Comparison of ENCODE assay signal across 15 cellular contexts in the genomic region with DNA sequence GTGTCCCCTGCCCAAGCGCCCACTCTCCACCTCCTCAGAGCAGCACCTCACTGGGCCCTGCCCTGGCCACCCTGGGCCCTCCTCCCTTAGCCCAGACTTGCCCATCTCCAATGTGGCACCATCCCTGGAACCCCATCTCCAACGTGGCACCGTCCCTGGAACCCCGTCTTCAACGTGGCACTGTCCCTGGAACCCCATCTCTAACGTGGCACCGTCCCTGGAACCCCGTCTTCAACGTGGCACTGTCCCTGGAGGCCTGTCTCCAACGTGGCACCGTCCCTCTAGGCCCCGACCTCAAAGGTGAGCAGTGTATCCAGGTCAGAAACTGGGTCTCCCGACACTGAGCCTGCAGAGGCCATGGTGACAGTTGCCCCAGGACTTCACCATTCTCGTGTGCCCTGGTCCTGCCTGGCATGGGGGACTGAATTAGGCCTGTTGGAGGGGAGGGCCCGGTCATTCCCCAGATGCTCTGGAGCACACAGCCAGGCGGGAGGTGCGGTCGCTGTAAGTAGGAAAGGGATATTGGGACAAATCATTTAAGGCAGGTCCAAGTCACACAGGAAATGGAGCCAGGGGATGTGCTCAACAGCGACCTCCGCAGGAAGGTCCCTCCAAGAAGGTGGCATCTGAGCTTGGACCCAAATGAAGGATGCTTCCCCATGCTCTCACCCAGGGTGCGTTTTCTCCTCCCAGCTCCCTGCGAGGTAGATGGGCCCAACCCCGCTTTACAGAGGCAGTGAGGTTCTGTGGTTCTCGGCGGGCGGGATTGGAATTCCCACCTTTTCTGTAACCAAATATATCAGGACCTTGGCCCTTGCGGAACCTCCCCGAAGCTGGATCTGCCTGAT. TPM values are rescaled to one million over a fixed set of nuclear protein-coding genes. Genes with fewer than 3 reads are reported as not detected.
DNase-seq lines count a peak whose midpoint lies in the region; ATAC-seq, FAIRE-seq and TF ChIP-seq lines count a peak whose summit lies in the region.
"Had no signal": no experiment of that assay in that cellular context is flagged by ENCODE, and none has a peak within 500 bp of the region (broad histone marks: within the 10 kb centered on the region; RNA-seq: fewer than 3 reads in every experiment).

No MANE protein-coding gene starts in this region.

- no peak for TF ChIP-seq POLR2A in stomach (IDR thresholded peaks at IDR 0.05)
- TF ChIP-seq POLR2A in GM18505 (IDR thresholded peaks at IDR 0.05; ENCODE audit: borderline replicate concordance, extremely low read depth, insufficient read depth, insufficient read length): no peak

- ATAC-seq in GM18505 (IDR thresholded peaks at IDR 0.05; ENCODE audit: unreplicated experiment): no peak
- ATAC-seq in HG03520 (IDR thresholded peaks at IDR 0.05; ENCODE audit: unreplicated experiment): no peak
- ATAC-seq: left colon; naive thymus-derived CD8-positive, alpha-beta T cell; T-helper 17 cell had no signal

- H3K27me3 ChIP-seq in bronchial epithelial cell (ENCODE audit: control insufficient read depth, insufficient read depth, low read length) (no peaks in the 10 kb centered on the region), neural progenitor cell (no peaks in the 10 kb centered on the region), stomach (no peaks in the 10 kb centered on the region)

- no peak overlapping the region for H3K27ac Mint-ChIP-seq in neural progenitor cell
- H3K27ac Mint-ChIP-seq: activated CD4-positive, alpha-beta T cell treated with anti-CD3 and anti-CD28 coated beads, Interleukin-2, amount 10 ng/mL, durations not matched to agents 7 days and 5 days; activated T-helper 2 cell treated with anti-CD3 and anti-CD28 coated beads, Interferon-gamma antibody, Interleukin-2, Interleukin-4, amounts not matched to agents 10 μg/mL and 5 μg/mL and 100 μg/mL, durations not matched to agents 14 hours and 24 hours and 36 hours; T-helper 17 cell had no signal

- H2AFZ ChIP-seq in neural progenitor cell (replicated peaks): no peak overlapping the region

- H3K4me1 Mint-ChIP-seq in neural progenitor cell: peaks cover 11% of the 10 kb centered on the region

- H3K4me3 ChIP-seq in GM12865 (ENCODE audit: low read depth, low read length): no peak overlapping the region
- H3K4me3 ChIP-seq in HFF-Myc (replicated peaks; ENCODE audit: low read depth, low read length): no peak overlapping the region
- H3K4me3 ChIP-seq in bronchial epithelial cell (ENCODE audit: low read depth, low read length): no peak overlapping the region
- no peak overlapping the region for H3K4me3 ChIP-seq in neural progenitor cell
- no peak overlapping the region for H3K4me3 ChIP-seq in stomach

- H3K9me3 ChIP-seq in neural progenitor cell (ENCODE audit: low read depth) (no peaks in the 10 kb centered on the region), stomach (no peaks in the 10 kb centered on the region)

- H3K4me1 ChIP-seq in neural progenitor cell (no peaks in the 10 kb centered on the region), stomach (peaks cover 22 to 30% (median 27%) of the 10 kb centered on the region in 4 donors)

- H3K9me3 Mint-ChIP-seq in neural progenitor cell: no peaks in the 10 kb centered on the region
- H3K9me3 Mint-ChIP-seq: activated CD4-positive, alpha-beta T cell treated with anti-CD3 and anti-CD28 coated beads, Interleukin-2, amount 10 ng/mL, durations not matched to agents 7 days and 5 days; activated T-helper 2 cell treated with anti-CD3 and anti-CD28 coated beads, Interferon-gamma antibody, Interleukin-2, Interleukin-4, amounts not matched to agents 10 μg/mL and 5 μg/mL and 100 μg/mL, durations not matched to agents 14 hours and 24 hours and 36 hours; naive thymus-derived CD8-positive, alpha-beta T cell had no signal

- 86 to 89% (median 88%) methylated on average over 28 of the region's 28 CpGs for WGBS in stomach, 5 donors

- intact Hi-C loops in stomach (cut with DNase I; ENCODE audit: low total_unique reads): no loop called here

- no peaks in the 10 kb centered on the region for H4K20me1 ChIP-seq in neural progenitor cell (ENCODE audit: low read depth)

- H3K4me2 ChIP-seq in neural progenitor cell: no peak overlapping the region

- H3K36me3 ChIP-seq in bronchial epithelial cell (ENCODE audit: control insufficient read depth, insufficient read depth, low read length): peaks cover 9% of the 10 kb centered on the region
- no peaks in the 10 kb centered on the region for H3K36me3 ChIP-seq in neural progenitor cell
- peaks cover 0 to 5% (median 4%) of the 10 kb centered on the region in 4 donors for H3K36me3 ChIP-seq in stomach

- H3K27ac ChIP-seq in neural progenitor cell (no peak overlapping the region), stomach (no peak overlapping the region)

- DNase-seq in GM12865 (ENCODE audit: low read depth): no peak
- DNase-seq in HFF-Myc (ENCODE audit: extremely low read depth, low read depth): no peak
- no peak for DNase-seq in bronchial epithelial cell (ENCODE audit: low read depth)
- DNase-seq in neural progenitor cell (ENCODE audit: low spot score): peak; percentile 45
- no peak for DNase-seq in stomach
- no peak for DNase-seq in NCI-H510A (lab: John Stamatoyannopoulos, UW)
- DNase-seq: activated CD4-positive, alpha-beta T cell treated with anti-CD3 and anti-CD28 coated beads, Interleukin-2, amount 10 ng/mL, durations not matched to agents 7 days and 5 days had no signal

- H3F3A ChIP-seq in neural progenitor cell (ENCODE audit: low read depth): no peaks in the 10 kb centered on the region

- TF ChIP-seq CTCF in GM12865 (IDR thresholded peaks at IDR 0.05; ENCODE audit: insufficient read depth, low read depth, low read length, missing control alignments): peak; percentile 27
- peak; percentile 29 for TF ChIP-seq CTCF in HFF-Myc (IDR thresholded peaks at IDR 0.05; ENCODE audit: low read depth, low read length, missing control alignments)
- TF ChIP-seq CTCF in bronchial epithelial cell (IDR thresholded peaks at IDR 0.05; ENCODE audit: insufficient read depth, low read length, severe bottlenecking): peak; percentile 12
- TF ChIP-seq CTCF in neural progenitor cell (IDR thresholded peaks at IDR 0.05): peak; percentile 42
- no peak for TF ChIP-seq CTCF in stomach (IDR thresholded peaks at IDR 0.05)

- no peak for TF ChIP-seq EP300 in stomach (IDR thresholded peaks at IDR 0.05)

- H3K9ac ChIP-seq in neural progenitor cell: no peak overlapping the region

- peaks cover 2% of the 10 kb centered on the region for H3K27me3 Mint-ChIP-seq in neural progenitor cell (ENCODE audit: insufficient read depth, low read depth)
- H3K27me3 Mint-ChIP-seq: activated CD4-positive, alpha-beta T cell treated with anti-CD3 and anti-CD28 coated beads, Interleukin-2, amount 10 ng/mL, durations not matched to agents 7 days and 5 days; naive thymus-derived CD8-positive, alpha-beta T cell; T-helper 17 cell had no signal

- FAIRE-seq in bronchial epithelial cell (lab: Jason Lieb, UNC): no peak

- H3K79me2 ChIP-seq in neural progenitor cell (ENCODE audit: low read depth): peaks cover 13% of the 10 kb centered on the region

- H3K36me3 Mint-ChIP-seq in neural progenitor cell: no peaks in the 10 kb centered on the region
- H3K36me3 Mint-ChIP-seq: brain had no signal

- no peak overlapping the region for H3K4me3 Mint-ChIP-seq in neural progenitor cell
- H3K4me3 Mint-ChIP-seq: activated CD4-positive, alpha-beta T cell treated with anti-CD3 and anti-CD28 coated beads, Interleukin-2, amount 10 ng/mL, durations not matched to agents 7 days and 5 days; T-helper 17 cell had no signal

RNA-seq across cellular contexts. Expression of gene CTSD, which starts 2.4 kb away (rescaled TPM):
- total RNA-seq in bronchial epithelial cell (214 and 389 TPM in 2 replicates), neural progenitor cell (ENCODE audit: low replicate concordance) (38.2 and 94.6 TPM in 2 replicates), stomach (100 to 1,000 TPM; 115 to 590 (median 210) TPM)
- polyA plus RNA-seq in stomach: 100 to 1,000 TPM; 173 to 538 (median 529) TPM

RNA-seq across cellular contexts. Expression of gene IFITM10, which starts 15.7 kb away (rescaled TPM):
- total RNA-seq in bronchial epithelial cell: 1.3 and 2.4 TPM in 2 replicates
- total RNA-seq in neural progenitor cell (ENCODE audit: low replicate concordance): 0.34 TPM in 1 of 2 replicates, not detected in the other
- under 1 TPM in 1 of 5 donors, not detected in 4; 0.72 TPM for total RNA-seq in stomach
- 1 to 10 TPM in 1 of 3 donors, under 1 TPM in 2; 0.19 to 1.1 (median 0.95) TPM for polyA plus RNA-seq in stomach
- total RNA-seq: glomerular endothelial cell had no signal

Comparison
In these comparisons a context has a peak if more than half of its experiments do, and no peak if none do; other contexts are left out.
1. CTCF ChIP-seq: peak in GM12865 (single experiment), HFF-Myc (single experiment), bronchial epithelial cell (single experiment) and neural progenitor cell (single experiment); none in stomach (0 of 7).